In the genomic region with DNA sequence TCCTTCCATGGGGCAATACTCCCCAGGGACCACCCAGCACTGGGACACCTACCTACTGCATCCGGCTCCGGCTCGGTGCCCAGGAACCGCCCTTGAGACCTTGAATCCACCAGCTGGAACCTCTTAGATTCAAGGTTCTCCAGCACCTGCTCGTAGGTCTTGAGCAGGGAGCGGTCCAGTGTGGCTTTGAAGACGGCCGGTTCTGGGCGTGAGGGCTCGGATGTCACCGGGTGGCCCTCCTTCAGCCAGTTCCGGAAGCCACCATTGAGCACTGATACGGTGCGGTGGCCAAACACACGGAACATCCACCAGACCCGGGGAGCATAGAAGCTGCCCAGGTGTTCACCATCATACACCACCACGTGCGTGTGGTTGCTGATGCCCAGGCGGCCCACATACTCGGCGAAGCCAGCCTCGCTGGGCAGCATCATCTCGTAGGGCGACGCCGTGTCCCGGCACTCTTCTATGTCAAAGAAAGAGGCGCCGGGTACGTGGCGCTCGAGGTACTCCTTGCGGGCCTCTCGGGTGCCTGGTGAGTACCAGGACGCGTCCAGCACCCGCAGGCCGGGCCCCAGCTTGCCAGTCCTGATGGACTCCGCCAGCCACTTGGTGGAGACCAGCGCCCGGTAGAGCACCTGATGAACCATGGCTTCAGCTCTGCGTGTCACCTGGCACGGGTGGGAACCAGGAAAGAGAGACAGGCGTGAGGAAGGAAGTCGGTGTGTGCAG, we compare ENCODE assay signal across 8 cellular contexts. TPM values are rescaled to one million over a fixed set of nuclear protein-coding genes. Genes with fewer than 3 reads are reported as not detected.
A peak's percentile ranks its signal among the peaks of the same experiment; 100 is the strongest.
DNase-seq lines count a peak whose midpoint lies in the region; ATAC-seq and TF ChIP-seq lines count a peak whose summit lies in the region.

No MANE protein-coding gene starts in this region.

- intact Hi-C loops in activated CD8-positive, alpha-beta T cell treated with anti-CD3 and anti-CD28 coated beads for 36 hours (cut with micrococcal nuclease) = no loop called here
- intact Hi-C loops in left ventricle myocardium inferior (cut with micrococcal nuclease) = no loop called here
- intact Hi-C loops in sciatic nerve (cut with DNase I) = no loop called here

- peaks cover 85% of the 10 kb centered on the region for H3K4me1 ChIP-seq in left ventricle myocardium inferior

- no peak for TF ChIP-seq CTCF in GM12875 (IDR thresholded peaks at IDR 0.05; ENCODE audit: borderline replicate concordance, insufficient read depth, low read depth, low read length)
- no peak for TF ChIP-seq CTCF in activated CD8-positive, alpha-beta T cell treated with anti-CD3 and anti-CD28 coated beads for 36 hours (IDR thresholded peaks at IDR 0.05)
- TF ChIP-seq CTCF in left ventricle myocardium inferior (IDR thresholded peaks at IDR 0.05; ENCODE audit: borderline replicate concordance) = no peak

- no peaks in the 10 kb centered on the region for H3K9me3 Mint-ChIP-seq in activated CD8-positive, alpha-beta T cell treated with anti-CD3 and anti-CD28 coated beads for 36 hours

- peak overlapping the region; percentile 92 for H3K4me3 ChIP-seq in GM12875 (ENCODE audit: low read depth, low read length)
- H3K4me3 ChIP-seq in left ventricle myocardium inferior = peak overlapping the region; percentile 98

- H3K27ac Mint-ChIP-seq in activated CD8-positive, alpha-beta T cell treated with anti-CD3 and anti-CD28 coated beads for 36 hours = peak overlapping the region; percentile 64

- CTCF ChIA-PET in activated CD8-positive, alpha-beta T cell treated with anti-CD3 and anti-CD28 coated beads for 36 hours (lab: Charles Lee) = interaction anchor here (1.2 to 3.0 kb wide), 5 partner anchors 12 to 242 kb away, joined by 3 to 10 read pairs (median 6); partner anchors contain the start of gene IFT27

- no peaks in the 10 kb centered on the region for H3K36me3 Mint-ChIP-seq in activated CD8-positive, alpha-beta T cell treated with anti-CD3 and anti-CD28 coated beads for 36 hours (ENCODE audit: low read depth)

- DNase-seq in activated CD8-positive, alpha-beta T cell treated with anti-CD3 and anti-CD28 coated beads for 36 hours = no peak
- no peak for DNase-seq in left ventricle myocardium inferior
- no peak for DNase-seq in sciatic nerve (ENCODE audit: low spot score)
- no peak for DNase-seq in NCI-H345 treated with DMSO at 0.1 percent for 48 hours (lab: John Stamatoyannopoulos, UW; ENCODE audit: unreplicated experiment)
- no peak for DNase-seq in RPMI8226

- H3K27me3 ChIP-seq in left ventricle myocardium inferior (ENCODE audit: low read depth) = no peaks in the 10 kb centered on the region

- no peak for ATAC-seq in activated CD8-positive, alpha-beta T cell treated with anti-CD3 and anti-CD28 coated beads for 36 hours
- peak; percentile 5 for ATAC-seq in sciatic nerve
- ATAC-seq in GM18867 (IDR thresholded peaks at IDR 0.05; ENCODE audit: unreplicated experiment) = no peak
- ATAC-seq in GM21381 (IDR thresholded peaks at IDR 0.05; ENCODE audit: unreplicated experiment) = no peak

- POLR2A ChIA-PET in activated CD8-positive, alpha-beta T cell treated with anti-CD3 and anti-CD28 coated beads for 36 hours (lab: Charles Lee) = interaction anchor here (0.8 to 2.0 kb wide), 4 partner anchors 14 to 242 kb away, joined by 3 to 6 read pairs (median 3); partner anchors contain the start of gene IFT27

- peak overlapping the region; percentile 99 for H3K27ac ChIP-seq in left ventricle myocardium inferior (replicated peaks)

- peaks cover 6% of the 10 kb centered on the region for H3K4me1 Mint-ChIP-seq in activated CD8-positive, alpha-beta T cell treated with anti-CD3 and anti-CD28 coated beads for 36 hours (ENCODE audit: low read depth)

- peaks cover 3% of the 10 kb centered on the region for H3K36me3 ChIP-seq in left ventricle myocardium inferior

- peak overlapping the region; percentile 52 for H3K4me3 Mint-ChIP-seq in activated CD8-positive, alpha-beta T cell treated with anti-CD3 and anti-CD28 coated beads for 36 hours

- H3K27me3 Mint-ChIP-seq in activated CD8-positive, alpha-beta T cell treated with anti-CD3 and anti-CD28 coated beads for 36 hours = peaks cover 21% of the 10 kb centered on the region

- H3K9me3 ChIP-seq in left ventricle myocardium inferior (replicated peaks) = no peaks in the 10 kb centered on the region

RNA-seq across cellular contexts. Expression of gene TST, which starts 1.0 kb away (rescaled TPM):
- total RNA-seq in activated CD8-positive, alpha-beta T cell treated with anti-CD3 and anti-CD28 coated beads for 36 hours = 1 to 10 TPM; 1.2 to 1.8 TPM
- total RNA-seq in left ventricle myocardium inferior (39.8 TPM), sciatic nerve (20.6 TPM)

RNA-seq across cellular contexts. Expression of gene MPST, which starts 1.3 kb away (rescaled TPM):
- 1 to 10 TPM; 8.5 to 9.1 TPM for total RNA-seq in activated CD8-positive, alpha-beta T cell treated with anti-CD3 and anti-CD28 coated beads for 36 hours
- total RNA-seq in left ventricle myocardium inferior (58.3 TPM), sciatic nerve (36.4 TPM)

RNA-seq across cellular contexts. Expression of gene KCTD17, which starts 33.3 kb away (rescaled TPM):
- total RNA-seq in activated CD8-positive, alpha-beta T cell treated with anti-CD3 and anti-CD28 coated beads for 36 hours = 10 to 100 TPM; 30.3 to 30.6 TPM
- total RNA-seq in left ventricle myocardium inferior (14.3 TPM), sciatic nerve (17.5 TPM)
